ENCODE assay signal across 17 cellular contexts in genomic region chr6:11556308-11556707, GRCh38. TPM values are rescaled to one million over a fixed set of nuclear protein-coding genes. Genes with fewer than 3 reads are reported as not detected.
DNase-seq lines count a peak whose midpoint lies in the region; ATAC-seq and TF ChIP-seq lines count a peak whose summit lies in the region.
"Had no signal": no experiment of that assay in that cellular context is flagged by ENCODE, and none has a peak within 500 bp of the region (broad histone marks: within the 10 kb centered on the region; RNA-seq: fewer than 3 reads in every experiment).

No MANE protein-coding gene starts in this region.

- no peaks in the 10 kb centered on the region for H3K79me1 ChIP-seq in neuronal stem cell (ENCODE audit: low read depth, low read length)

- peaks cover 6% of the 10 kb centered on the region for H3K4me1 Mint-ChIP-seq in T-helper 17 cell
- H3K4me1 Mint-ChIP-seq: B cell; CD4-positive, CD25-positive, alpha-beta regulatory T cell had no signal

- H2BK120ac ChIP-seq in neuronal stem cell (ENCODE audit: low read depth, low read length) = no peak overlapping the region

- WGBS in iPS DF 6.9 (ENCODE audit: insufficient coverage, insufficient read length) = no CpG with 5 or more reads among the region's 3 CpGs
- WGBS in neuronal stem cell (ENCODE audit: extremely low coverage in 2 of 2, insufficient read length in 2 of 2, insufficient replicate concordance in 1 of 2), 2 donors = no CpG with 5 or more reads among the region's 3 CpGs

- no peak overlapping the region for H4K8ac ChIP-seq in neuronal stem cell (ENCODE audit: low read depth, low read length)

- H3K9me3 ChIP-seq in DND-41 (ENCODE audit: insufficient read depth, low read length, severe bottlenecking) (no peaks in the 10 kb centered on the region), NT2/D1 (ENCODE audit: insufficient read depth, low read length) (no peaks in the 10 kb centered on the region), iPS DF 6.9 (ENCODE audit: control insufficient read depth, insufficient read depth, low read length) (no peaks in the 10 kb centered on the region), neuronal stem cell (replicated peaks in 1 of 2; ENCODE audit: control insufficient read depth in 2 of 2, insufficient read depth in 1 of 2, low read depth in 1 of 2, low read length in 2 of 2) (no peaks in the 10 kb centered on the region), T-helper 17 cell (ENCODE audit: control insufficient read depth, low read length, poor library complexity, severe bottlenecking) (no peaks in the 10 kb centered on the region)
- H3K9me3 ChIP-seq: Caco-2 had no signal

- no peak overlapping the region for H2BK12ac ChIP-seq in neuronal stem cell (ENCODE audit: low read length)

- no peak overlapping the region for H3K9ac ChIP-seq in DND-41 (ENCODE audit: low read depth, low read length)
- no peak overlapping the region for H3K9ac ChIP-seq in NT2/D1 (ENCODE audit: insufficient read length, low read depth)
- no peak overlapping the region for H3K9ac ChIP-seq in neuronal stem cell (ENCODE audit: low read depth, low read length, poor library complexity)

- H3K36me3 ChIP-seq in DND-41 (ENCODE audit: insufficient read depth, low read length) = no peaks in the 10 kb centered on the region
- no peaks in the 10 kb centered on the region for H3K36me3 ChIP-seq in NT2/D1 (ENCODE audit: insufficient read depth, insufficient read length, low read length)
- no peaks in the 10 kb centered on the region for H3K36me3 ChIP-seq in iPS DF 6.9 (ENCODE audit: control insufficient read depth, insufficient read depth, low read length)
- no peaks in the 10 kb centered on the region for H3K36me3 ChIP-seq in neuronal stem cell (replicated peaks in 1 of 2; ENCODE audit: control insufficient read depth in 2 of 2, insufficient read depth in 2 of 2, low read length in 2 of 2)

- no peak overlapping the region for H2AK5ac ChIP-seq in neuronal stem cell (ENCODE audit: low read depth, low read length)

- H3K27me3 ChIP-seq in DND-41 (ENCODE audit: insufficient read depth, low read length, poor library complexity) (no peaks in the 10 kb centered on the region), NT2/D1 (ENCODE audit: insufficient read depth, insufficient read length) (no peaks in the 10 kb centered on the region), iPS DF 6.9 (ENCODE audit: control insufficient read depth, insufficient read depth, low read length) (no peaks in the 10 kb centered on the region), neuronal stem cell (ENCODE audit: control insufficient read depth in 3 of 3, insufficient read depth in 3 of 3, low read depth in 1 of 3, low read length in 3 of 3) (no peaks in the 10 kb centered on the region)

- no peaks in the 10 kb centered on the region for H3K4me1 ChIP-seq in DND-41 (ENCODE audit: insufficient read depth, low read length)
- H3K4me1 ChIP-seq in NT2/D1 (ENCODE audit: insufficient read depth, insufficient read length) = no peaks in the 10 kb centered on the region
- H3K4me1 ChIP-seq in iPS DF 6.9 (ENCODE audit: control insufficient read depth, insufficient read depth, low read length) = no peaks in the 10 kb centered on the region
- H3K4me1 ChIP-seq in neuronal stem cell (ENCODE audit: control insufficient read depth in 2 of 2, insufficient read depth in 1 of 2, low read depth in 1 of 2, low read length in 2 of 2) = peaks cover 8 to 11% of the 10 kb centered on the region in 2 donors
- H3K4me1 ChIP-seq: Caco-2 had no signal

- no peak overlapping the region for H3K23ac ChIP-seq in neuronal stem cell (ENCODE audit: low read depth, low read length, poor library complexity)

- H4K20me1 ChIP-seq in DND-41 (ENCODE audit: insufficient read depth, low read length) = peaks cover 7% of the 10 kb centered on the region; the same call in 1 of the 2 replicates

- no peak overlapping the region for H3K4ac ChIP-seq in neuronal stem cell (ENCODE audit: low read length)

- H3K36me3 Mint-ChIP-seq in T-helper 17 cell (ENCODE audit: low read depth) = no peaks in the 10 kb centered on the region
- H3K36me3 Mint-ChIP-seq: CD4-positive, CD25-positive, alpha-beta regulatory T cell had no signal

- H2AFZ ChIP-seq in DND-41 (ENCODE audit: low read depth, low read length) = no peak overlapping the region
- H2AFZ ChIP-seq in neuronal stem cell (ENCODE audit: low read length) = no peak overlapping the region

- ATAC-seq in DND-41 (ENCODE audit: insufficient read depth, low read depth) (0 out of 3 replicates have a peak, but pooled peaks have one; percentile 24), T-helper 17 cell (no peak)
- ATAC-seq: Right ventricle myocardium inferior had no signal

- H3K27me3 Mint-ChIP-seq in T-helper 17 cell = peaks cover 5% of the 10 kb centered on the region
- H3K27me3 Mint-ChIP-seq: B cell had no signal

- no peak overlapping the region for H2BK5ac ChIP-seq in neuronal stem cell (ENCODE audit: low read length)

- H3K4me2 ChIP-seq in DND-41 (ENCODE audit: insufficient read depth, low read length) = no peak overlapping the region
- no peak overlapping the region for H3K4me2 ChIP-seq in neuronal stem cell (ENCODE audit: insufficient read depth, low read length, poor library complexity, severe bottlenecking)

- no peak overlapping the region for H3K4me3 ChIP-seq in DND-41 (ENCODE audit: low read depth in 1 of 2, low read length in 2 of 2)
- no peak overlapping the region for H3K4me3 ChIP-seq in NT2/D1 (ENCODE audit: insufficient read length, low read depth)
- no peak overlapping the region for H3K4me3 ChIP-seq in iPS DF 6.9 (ENCODE audit: low read length)
- no peak overlapping the region for H3K4me3 ChIP-seq in neuronal stem cell (ENCODE audit: low read length in 2 of 2)

- H2BK15ac ChIP-seq in neuronal stem cell (ENCODE audit: low read length) = no peak overlapping the region

- no peak overlapping the region for H3K4me3 Mint-ChIP-seq in T-helper 17 cell
- H3K4me3 Mint-ChIP-seq: B cell; CD4-positive, CD25-positive, alpha-beta regulatory T cell had no signal

- H3K27ac ChIP-seq in DND-41 (ENCODE audit: low read length) (no peak overlapping the region), iPS DF 6.9 (ENCODE audit: low read length) (no peak overlapping the region), neuronal stem cell (replicated peaks; ENCODE audit: low read length) (peak overlapping the region; percentile 70)

- no peak overlapping the region for H3K27ac Mint-ChIP-seq in T-helper 17 cell
- H3K27ac Mint-ChIP-seq: B cell; CD4-positive, CD25-positive, alpha-beta regulatory T cell had no signal

- no peak for TF ChIP-seq CTCF in DND-41 (IDR thresholded peaks at IDR 0.05; ENCODE audit: borderline replicate concordance, extremely low read depth, low read length, poor library complexity, severe bottlenecking)

- DNase-seq in DND-41 (no peak), NT2/D1 (ENCODE audit: low read depth, low spot score) (peak; percentile 23), iPS DF 6.9 (ENCODE audit: low read depth, low spot score) (peak; percentile 45), neuronal stem cell (ENCODE audit: low spot score) (peak; percentile 31), GF-D8 (lab: John Stamatoyannopoulos, UW) (no peak), T-helper 17 cell (no peak), NCI-H146 (lab: John Stamatoyannopoulos, UW) (no peak)
- DNase-seq: Caco-2, HCEC 1CT, NCI-H1092 treated with DMSO at 0.1 percent for 48 hours, NCI-H2081, NCI-H2171 treated with DMSO at 0.1 percent for 48 hours, NCI-H446, NCI-H69 had no signal

- no peak overlapping the region for H4K91ac ChIP-seq in neuronal stem cell (ENCODE audit: low read depth, low read length, poor library complexity)

- no peak overlapping the region for H3K14ac ChIP-seq in neuronal stem cell (ENCODE audit: low read length)

- H3K18ac ChIP-seq in neuronal stem cell (ENCODE audit: low read length) = no peak overlapping the region

- peaks cover 32% of the 10 kb centered on the region for H3K79me2 ChIP-seq in DND-41 (ENCODE audit: insufficient read depth, low read length)

RNA-seq across cellular contexts. Expression of gene TMEM170B, which starts 18.8 kb away (rescaled TPM):
- polyA plus RNA-seq in neuronal stem cell (2013, experiment 1 of 2) = 13.1 TPM
- 13.0 TPM for polyA plus RNA-seq in neuronal stem cell (2013, experiment 2 of 2)
- total RNA-seq in T-helper 17 cell = 1 to 10 TPM; 1.3 to 1.7 TPM

Comparison
In these comparisons a context has a peak if more than half of its experiments do, and no peak if none do; other contexts are left out.
1. DNase-seq: peak in NT2/D1 (single experiment), iPS DF 6.9 (single experiment) and neuronal stem cell (single experiment); none in DND-41 (single experiment), GF-D8 (single experiment), T-helper 17 cell (0 of 3) and NCI-H146 (single experiment).